Comparison of ENCODE assay signal across 37 cellular contexts in the genomic region with DNA sequence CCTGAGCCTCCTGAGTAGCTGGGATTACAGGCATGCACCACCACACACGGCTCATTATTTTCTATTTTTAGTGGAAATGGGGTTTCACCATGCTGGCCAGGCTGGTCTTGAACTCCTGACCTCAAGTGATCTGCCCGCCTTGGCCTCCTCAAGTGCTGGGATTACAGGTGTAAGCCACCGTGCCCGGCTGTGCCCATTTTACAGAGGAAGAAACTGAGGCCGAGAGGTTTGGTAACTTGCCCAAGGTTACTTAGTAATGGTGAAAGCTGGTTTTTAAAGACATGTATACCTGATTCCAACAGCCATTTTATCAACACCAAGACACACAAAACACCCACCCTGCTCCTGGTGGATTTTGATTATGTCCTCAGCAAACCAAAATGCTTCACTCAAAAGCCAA.
DNase-seq lines count a peak whose midpoint lies in the region; ATAC-seq, FAIRE-seq and TF ChIP-seq lines count a peak whose summit lies in the region.
"Had no signal": no experiment of that assay in that cellular context is flagged by ENCODE, and none has a peak within 500 bp of the region (broad histone marks: within the 10 kb centered on the region; RNA-seq: fewer than 3 reads in every experiment).

No MANE protein-coding gene starts in this region.

- H3K9me3 ChIP-seq in HepG2 (ENCODE audit: low read length), result no peaks in the 10 kb centered on the region
- H3K9me3 ChIP-seq in right lobe of liver, result no peaks in the 10 kb centered on the region
- no peaks in the 10 kb centered on the region for H3K9me3 ChIP-seq in K562 (replicated peaks; ENCODE audit: control insufficient read depth, insufficient read depth, low read depth, low read length)
- H3K9me3 ChIP-seq: A549; BE2C; BLaER1; BLaER1 treated with 17β-estradiol and CSF1 and Interleukin-3, amounts not matched to agents 10 nM and 100 nM; Caco-2 had no signal

- CTCF ChIA-PET in HepG2 (lab: Yijun Ruan, JAX; ENCODE audit: low intra/inter-chr PET ratio, low total read pairs), result no interaction called here
- CTCF ChIA-PET in K562 (lab: Yijun Ruan, JAX; ENCODE audit: low intra/inter-chr PET ratio), result no interaction called here

- H2AFZ ChIP-seq in HepG2 (ENCODE audit: low read length) (no peak overlapping the region), K562 (ENCODE audit: low read depth, low read length) (no peak overlapping the region)

- peaks cover 17% of the 10 kb centered on the region for H3K36me3 Mint-ChIP-seq in endothelial cell (ENCODE audit: low read depth, unreplicated experiment)
- H3K36me3 Mint-ChIP-seq: CD8-positive, alpha-beta T cell had no signal

- peaks cover 11% of the 10 kb centered on the region for H3K27me3 Mint-ChIP-seq in endothelial cell (ENCODE audit: unreplicated experiment)
- H3K27me3 Mint-ChIP-seq: B cell; CD4-positive, alpha-beta memory T cell; CD4-positive, alpha-beta T cell; CD4-positive, CD25-positive, alpha-beta regulatory T cell; CD8-positive, alpha-beta memory T cell had no signal

- TF ChIP-seq RAD21 in HepG2 (CRISPR knock-in tag; IDR thresholded peaks at IDR 0.05) (no peak), K562 (CRISPR knock-in tag; conservative IDR thresholded peaks at IDR 0.05 in 1 of 2, IDR thresholded peaks at IDR 0.05 in 1 of 2) (no peak)

- no peaks in the 10 kb centered on the region for H3K79me2 ChIP-seq in HepG2 (ENCODE audit: insufficient read depth, low read length)
- no peaks in the 10 kb centered on the region for H3K79me2 ChIP-seq in K562 (ENCODE audit: control insufficient read depth, insufficient read depth, low read length)

- H4K20me1 ChIP-seq in HepG2 (ENCODE audit: insufficient read depth, low read length) (no peaks in the 10 kb centered on the region), K562 (replicated peaks; ENCODE audit: control insufficient read depth, insufficient read depth, low read length) (no peaks in the 10 kb centered on the region)
- H4K20me1 ChIP-seq: BLaER1; BLaER1 treated with 17β-estradiol and CSF1 and Interleukin-3, amounts not matched to agents 10 nM and 100 nM had no signal

- no peak overlapping the region for H3K4me2 ChIP-seq in HepG2 (ENCODE audit: low read depth, low read length)
- H3K4me2 ChIP-seq in K562 (ENCODE audit: insufficient read depth, low read length), result no peak overlapping the region
- H3K4me2 ChIP-seq: A549; BLaER1; BLaER1 treated with 17β-estradiol and CSF1 and Interleukin-3, amounts not matched to agents 10 nM and 100 nM had no signal

- H3K9ac ChIP-seq in HepG2 (ENCODE audit: insufficient read depth, low read depth, low read length) (no peak overlapping the region), K562 (ENCODE audit: insufficient read depth in 1 of 2, low read depth in 2 of 2, low read length in 2 of 2) (no peak overlapping the region)
- H3K9ac ChIP-seq: BLaER1; BLaER1 treated with 17β-estradiol and CSF1 and Interleukin-3, amounts not matched to agents 10 nM and 100 nM had no signal

- TF ChIP-seq POLR2A in HepG2 (IDR thresholded peaks at IDR 0.05; ENCODE audit: insufficient read depth in 1 of 2, low read depth in 2 of 2, low read length in 2 of 2) (no peak), right lobe of liver (IDR thresholded peaks at IDR 0.05) (no peak), K562 (conservative IDR thresholded peaks at IDR 0.05) (no peak)

- in situ Hi-C loops in HepG2 (cut with HindIII; ENCODE audit: extremely low pct_ligation_motif_present, low pct_unique_long_range_greater_than_20kb), result no loop called here
- in situ Hi-C loops in K562 (cut with MboI), result no loop called here

- H3K27ac Mint-ChIP-seq in endothelial cell (ENCODE audit: unreplicated experiment), result peak overlapping the region; percentile 57
- H3K27ac Mint-ChIP-seq: B cell; CD4-positive, alpha-beta memory T cell; CD4-positive, alpha-beta T cell; CD8-positive, alpha-beta T cell had no signal

- no peak overlapping the region for H3K27ac ChIP-seq in HepG2 (ENCODE audit: extremely low read length, insufficient read depth, low read length)
- no peak overlapping the region for H3K27ac ChIP-seq in right lobe of liver
- H3K27ac ChIP-seq in VCaP, result peak overlapping the region; percentile 97
- H3K27ac ChIP-seq in K562 (ENCODE audit: extremely low read depth, low read depth, low read length), result no peak overlapping the region
- H3K27ac ChIP-seq: 22Rv1; A549; BLaER1; BLaER1 treated with 17β-estradiol and CSF1 and Interleukin-3, amounts not matched to agents 10 nM and 100 nM; C4-2B had no signal

- POLR2A ChIA-PET in HepG2 (lab: Yijun Ruan, JAX) (no interaction called here), K562 (lab: Yijun Ruan, JAX) (no interaction called here)

- H3K36me3 ChIP-seq in HepG2 (replicated peaks in 1 of 2; ENCODE audit: control insufficient read depth in 1 of 2, insufficient read depth in 2 of 2, low read length in 2 of 2), result no peaks in the 10 kb centered on the region
- no peaks in the 10 kb centered on the region for H3K36me3 ChIP-seq in right lobe of liver
- H3K36me3 ChIP-seq in K562 (ENCODE audit: control insufficient read depth, insufficient read depth, low read length), result no peaks in the 10 kb centered on the region
- H3K36me3 ChIP-seq: BE2C; BLaER1; BLaER1 treated with 17β-estradiol and CSF1 and Interleukin-3, amounts not matched to agents 10 nM and 100 nM had no signal

- no peak for DNase-seq in HepG2 (ENCODE audit: low spot score)
- DNase-seq in right lobe of liver, result no peak
- DNase-seq in K562 (ENCODE audit: extremely low read depth in 1 of 4, low spot score in 3 of 4), result no peak
- DNase-seq in endothelial cell (ENCODE audit: low spot score), result no peak
- DNase-seq in posterior vena cava (ENCODE audit: low spot score), result no peak
- no peak for DNase-seq in activated effector memory CD4-positive, alpha-beta T cell treated with anti-CD3 and anti-CD28 coated beads, Interleukin-2, amount 50 U/mL, for 16 hours
- no peak for DNase-seq in HuH-7.5 (ENCODE audit: low spot score)
- DNase-seq: 8988T; ACHN; AML-193; BE2C; C1 segment of cervical spinal cord; Caco-2; Calu3; CD4-positive, alpha-beta memory T cell; CD4-positive, alpha-beta T cell; CD4-positive, CD25-positive, alpha-beta regulatory T cell; CD8-positive, alpha-beta memory T cell; CD8-positive, alpha-beta T cell; COR-L47; DMS 273 treated with DMSO at 0.1 percent for 48 hours; DMS153; DMS53; DMS79; DMS79 treated with DMSO at 0.1 percent for 48 hours; DND-41; EL had no signal

- ATAC-seq in HepG2, result no peak
- no peak for ATAC-seq in right lobe of liver
- ATAC-seq in K562, result no peak
- ATAC-seq: A549; CD8-positive, alpha-beta T cell had no signal

- WGBS in HepG2 (ENCODE audit: low lambda C conversion rate), result 100% methylated on average over 5 of the region's 5 CpGs
- WGBS in right lobe of liver (ENCODE audit: insufficient coverage, low coverage, low lambda C conversion rate, missing lambda C conversion rate), result 97% methylated on average over 4 of the region's 5 CpGs
- WGBS in K562 (ENCODE audit: insufficient coverage, low coverage, missing lambda C conversion rate), result 91% methylated on average over 5 of the region's 5 CpGs

- no peaks in the 10 kb centered on the region for H3K9me1 ChIP-seq in K562 (ENCODE audit: control insufficient read depth, insufficient read depth, low read length)

- no peak overlapping the region for H3K4me3 Mint-ChIP-seq in endothelial cell (ENCODE audit: unreplicated experiment)
- H3K4me3 Mint-ChIP-seq: B cell; CD14-positive monocyte; CD4-positive, alpha-beta memory T cell; CD4-positive, alpha-beta T cell; CD4-positive, CD25-positive, alpha-beta regulatory T cell; CD8-positive, alpha-beta memory T cell; CD8-positive, alpha-beta T cell had no signal

- intact Hi-C loops in HepG2 (cut with micrococcal nuclease; ENCODE audit: unreplicated experiment), result no loop called here
- intact Hi-C loops in right lobe of liver (cut with DNase I), result no loop called here
- intact Hi-C loops in K562 (cut with micrococcal nuclease), result no loop called here
- intact Hi-C loops in posterior vena cava (cut with DNase I), result no loop called here

- peaks cover 61% of the 10 kb centered on the region for H3K4me1 Mint-ChIP-seq in endothelial cell (ENCODE audit: unreplicated experiment)
- H3K4me1 Mint-ChIP-seq: B cell had no signal

- TF ChIP-seq EP300 in HepG2 (IDR thresholded peaks at IDR 0.05; ENCODE audit: low read depth in 2 of 2, low read length in 2 of 2) (no peak), HepG2 (CRISPR knock-in tag; IDR thresholded peaks at IDR 0.05; ENCODE audit: borderline replicate concordance) (no peak), K562 (IDR thresholded peaks at IDR 0.05; ENCODE audit: low read length) (no peak)

- no peak overlapping the region for H3K4me3 ChIP-seq in HepG2 (replicated peaks in 1 of 3; ENCODE audit: insufficient read depth in 1 of 3, low read depth in 2 of 3, low read length in 3 of 3)
- no peak overlapping the region for H3K4me3 ChIP-seq in right lobe of liver
- no peak overlapping the region for H3K4me3 ChIP-seq in K562
- H3K4me3 ChIP-seq: A549; BLaER1; BLaER1 treated with 17β-estradiol and CSF1 and Interleukin-3, amounts not matched to agents 10 nM and 100 nM had no signal

- FAIRE-seq in HepG2 (lab: Jason Lieb, UNC) (no peak), K562 (lab: Jason Lieb, UNC) (no peak)
- FAIRE-seq: A204.1, A549, D721Med had no signal

- no TSS peak for BruUV-seq in HepG2 (replicated peaks; lab: Mats Ljungman, UMichigan)
- no TSS peak for BruUV-seq in K562 (replicated peaks; lab: Mats Ljungman, UMichigan)

- H3K4me1 ChIP-seq in HepG2 (ENCODE audit: insufficient read depth, low read length) (peaks cover 30% of the 10 kb centered on the region), right lobe of liver (no peaks in the 10 kb centered on the region), K562 (replicated peaks in 1 of 2; ENCODE audit: control insufficient read depth in 2 of 2, insufficient read depth in 2 of 2, low read length in 2 of 2) (no peaks in the 10 kb centered on the region)
- H3K4me1 ChIP-seq: A549, BLaER1, Caco-2 had no signal

- H3K27me3 ChIP-seq in HepG2 (ENCODE audit: control insufficient read depth in 1 of 2, insufficient read depth in 2 of 2, low read length in 2 of 2) (no peaks in the 10 kb centered on the region), right lobe of liver (no peaks in the 10 kb centered on the region), K562 (ENCODE audit: control insufficient read depth in 2 of 2, insufficient read depth in 2 of 2, low read length in 2 of 2) (no peaks in the 10 kb centered on the region)
- H3K27me3 ChIP-seq: BE2C; BLaER1; BLaER1 treated with 17β-estradiol and CSF1 and Interleukin-3, amounts not matched to agents 10 nM and 100 nM had no signal

- H3K9me3 Mint-ChIP-seq in endothelial cell (ENCODE audit: unreplicated experiment), result no peaks in the 10 kb centered on the region
- H3K9me3 Mint-ChIP-seq: CD4-positive, alpha-beta memory T cell; CD4-positive, alpha-beta T cell; CD4-positive, CD25-positive, alpha-beta regulatory T cell; CD8-positive, alpha-beta memory T cell; CD8-positive, alpha-beta T cell had no signal

- no peak for TF ChIP-seq CTCF in HepG2 (CRISPR knock-in tag; IDR thresholded peaks at IDR 0.05)
- no peak for TF ChIP-seq CTCF in right lobe of liver (IDR thresholded peaks at IDR 0.05)
- TF ChIP-seq CTCF in VCaP (conservative IDR thresholded peaks at IDR 0.05), result no peak
- no peak for TF ChIP-seq CTCF in K562 (IDR thresholded peaks at IDR 0.05 in 2 of 3, conservative IDR thresholded peaks at IDR 0.05 in 1 of 3; ENCODE audit: insufficient read depth in 2 of 3, low read depth in 1 of 3, low read length in 3 of 3)
- no peak for TF ChIP-seq CTCF in endothelial cell (IDR thresholded peaks at IDR 0.05; ENCODE audit: unreplicated experiment)

TF ChIP-seq in K562, 482 proteins besides CTCF, POLR2A, EP300 and RAD21 (continues in another document):
- 0 out of 2 replicates have a peak, but pooled peaks have one; percentile 72 for TF ChIP-seq CBX1 (IDR thresholded peaks at IDR 0.05; ENCODE audit: low read depth)

Comparison
In these comparisons a context has a peak if more than half of its experiments do, and no peak if none do; other contexts are left out.
1. Of the 241 proteins assayed by ChIP-seq in both HepG2 and K562: peak only in HepG2: none; only in K562: ADNP, CBX1 and CHD4; in both: none; in neither: 237; mixed calls (peak in some experiments, not most) for 1.